Comparison of ENCODE assay signal across 1 cellular context in genomic region chr10:71274901-71275796, GRCh38.
TF ChIP-seq lines count a peak whose summit lies in the region.

No MANE protein-coding gene starts in this region.

TF ChIP-seq in K562, 482 proteins besides CTCF, POLR2A, EP300 and RAD21 (continued from another document):
- no peak for TF ChIP-seq REST (CRISPR knock-in tag; IDR thresholded peaks at IDR 0.05; ENCODE audit: low read depth)
